ENCODE assay signal across 8 cellular contexts in the genomic region with DNA sequence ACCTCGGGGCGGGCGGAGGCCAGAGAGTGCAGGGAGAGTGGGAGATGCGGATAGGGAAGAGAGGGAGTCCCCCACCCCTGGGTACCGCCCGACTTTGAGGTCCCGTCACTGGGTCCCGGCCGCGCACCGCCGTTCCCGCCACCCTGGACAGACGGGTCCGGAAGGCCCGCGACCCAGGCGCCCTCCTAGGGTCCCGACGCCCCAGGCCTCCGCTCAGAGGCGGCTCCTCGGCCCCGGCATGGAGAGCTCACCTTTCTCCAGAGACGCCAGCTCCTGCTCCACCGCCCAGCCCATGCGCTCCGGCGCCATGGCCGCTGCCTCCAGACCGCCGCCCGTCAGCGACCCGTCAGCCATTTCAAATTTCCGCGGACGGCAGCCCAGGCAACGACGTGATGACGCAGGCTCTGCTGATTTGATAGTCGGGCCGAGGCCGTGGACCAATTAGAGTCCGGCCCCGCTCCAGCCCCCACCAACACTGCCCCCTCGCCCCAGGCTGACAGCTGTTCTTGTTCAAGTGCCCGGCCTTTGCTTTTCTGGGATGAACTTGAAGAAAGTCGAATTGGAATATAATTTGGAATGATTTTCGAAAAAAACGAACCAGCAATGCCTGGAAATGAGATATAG. TPM values are rescaled to one million over a fixed set of nuclear protein-coding genes. Genes with fewer than 3 reads are reported as not detected.
DNase-seq lines count a peak whose midpoint lies in the region; ATAC-seq, FAIRE-seq and TF ChIP-seq lines count a peak whose summit lies in the region.

TSS of gene SHCBP1 (minus strand) at position 374 of the 624 bp plus-strand sequence. CDS start at position 354, 20 bp downstream.

- H3K4me1 Mint-ChIP-seq in MCF 10A (ENCODE audit: insufficient read depth, unreplicated experiment), result peaks cover 17% of the 10 kb centered on the region

- POLR2A ChIA-PET in MCF 10A (lab: Yijun Ruan, JAX), result interaction anchor here (0.6 to 1.0 kb wide), 3 partner anchors 15 to 242 kb away, joined by 3 to 4 read pairs (median 3); no protein-coding TSS in a partner anchor

- CTCF ChIA-PET in MCF 10A (lab: Yijun Ruan, JAX), result interaction anchor here (0.6 to 4.9 kb wide), 4 partner anchors 8 to 141 kb away, joined by 3 to 19 read pairs (median 4); no protein-coding TSS in a partner anchor

- DNase-seq in NCI-H2107 (lab: John Stamatoyannopoulos, UW) (peak; percentile 74), UCSD-AML1 (lab: John Stamatoyannopoulos, UW; ENCODE audit: unreplicated experiment) (peak; percentile 83), MCF 10A (ENCODE audit: unreplicated experiment) (peak; percentile 87), iPS-NIHi11 (ENCODE audit: low spot score) (peak; percentile 96), smooth muscle cell of the brain vasculature (ENCODE audit: low read depth, low spot score) (peak; percentile 61)

- H3K4me3 Mint-ChIP-seq in MCF 10A (ENCODE audit: unreplicated experiment), result peak within 1 kb of the TSS; percentile 92

- H3K27me3 Mint-ChIP-seq in MCF 10A (ENCODE audit: insufficient read depth, unreplicated experiment), result no peaks in the 10 kb centered on the region

- intact Hi-C loops in MCF 10A (cut with micrococcal nuclease), result no loop called here

- no peak for TF ChIP-seq CTCF in MCF 10A (IDR thresholded peaks at IDR 0.05; ENCODE audit: unreplicated experiment)

- peak within 1 kb of the TSS; percentile 67 for H3K27ac Mint-ChIP-seq in MCF 10A (ENCODE audit: low read depth, unreplicated experiment)

- no TSS peak for BruUV-seq in MCF 10A (replicated peaks; lab: Mats Ljungman, UMichigan)

- no peaks in the 10 kb centered on the region for H3K9me3 Mint-ChIP-seq in MCF 10A (ENCODE audit: unreplicated experiment)

- peaks cover 23% of the 10 kb centered on the region for H3K36me3 Mint-ChIP-seq in MCF 10A (ENCODE audit: insufficient read depth, unreplicated experiment)

- ATAC-seq in GM18519 (IDR thresholded peaks at IDR 0.05; ENCODE audit: low FRiP score, unreplicated experiment), result peak; percentile 61
- ATAC-seq in HG03039 (IDR thresholded peaks at IDR 0.05; ENCODE audit: unreplicated experiment), result peak; percentile 83

- FAIRE-seq in A204.1 (lab: Jason Lieb, UNC), result peak; percentile 34

RNA-seq across cellular contexts. Expression of gene SHCBP1, which starts in this region (rescaled TPM):
- 17.2 and 21.4 TPM in 2 replicates for total RNA-seq in MCF 10A (2022)

Comparison
In these comparisons a context has a peak if more than half of its experiments do, and no peak if none do; other contexts are left out.
1. Peak in every context shown above with its lines: DNase-seq and ATAC-seq.